8 cellular contexts compared by ENCODE assay signal in the genomic region with DNA sequence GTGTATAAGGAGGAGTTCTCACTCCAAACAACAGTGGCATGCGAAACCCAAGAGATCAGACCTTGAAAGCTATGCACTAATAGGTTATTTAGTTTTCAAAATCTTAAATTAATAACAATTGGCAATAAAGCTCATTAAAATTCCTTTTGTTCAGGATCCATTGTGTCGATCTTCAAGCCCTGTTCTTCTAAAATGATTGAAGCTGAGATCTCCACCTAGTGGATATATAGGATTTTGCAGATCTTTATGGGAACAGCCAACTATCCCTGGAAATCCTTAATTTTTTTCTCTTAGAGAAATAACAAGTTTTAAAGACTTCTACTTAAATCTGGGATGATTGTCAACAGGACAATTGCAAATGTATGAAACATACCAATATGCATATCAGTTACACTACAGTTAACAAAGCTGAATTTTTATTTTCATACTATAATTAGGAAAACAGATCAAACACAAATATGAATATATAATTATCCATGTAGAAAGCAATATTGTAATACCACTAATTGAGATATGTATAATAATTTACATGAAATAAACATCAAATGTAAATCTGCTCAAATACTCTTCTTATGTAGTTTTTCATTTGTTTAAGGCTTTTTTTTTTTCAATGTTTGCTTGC. TPM values are rescaled to one million over a fixed set of nuclear protein-coding genes. Genes with fewer than 3 reads are reported as not detected.
A peak's percentile ranks its signal among the peaks of the same experiment; 100 is the strongest.
DNase-seq lines count a peak whose midpoint lies in the region; ATAC-seq, FAIRE-seq and TF ChIP-seq lines count a peak whose summit lies in the region.

No MANE protein-coding gene starts in this region.

- H3K27me3 Mint-ChIP-seq in activated T-helper 17 cell treated with anti-CD3 and anti-CD28 coated beads, Interleukin-2, amount 50 U/mL, for 72 hours: peaks cover 8% of the 10 kb centered on the region
- peaks cover 5% of the 10 kb centered on the region for H3K27me3 Mint-ChIP-seq in activated CD4-positive, alpha-beta memory T cell treated with anti-CD3 and anti-CD28 coated beads, Interleukin-2, amount 10 ng/mL, durations not matched to agents 7 days and 5 days

- H3K9ac ChIP-seq in mammary epithelial cell (ENCODE audit: insufficient read depth, low read length): no peak overlapping the region
- no peak overlapping the region for H3K9ac ChIP-seq in HepG2 (ENCODE audit: insufficient read depth, low read depth, low read length)

- 2% methylated on average over 2 of the region's 2 CpGs for WGBS in mammary epithelial cell (ENCODE audit: low coverage, missing lambda C conversion rate)
- WGBS in HepG2 (ENCODE audit: low lambda C conversion rate): 0% methylated on average over 2 of the region's 2 CpGs

- POLR2A ChIA-PET in HepG2 (lab: Yijun Ruan, JAX): no interaction called here
- POLR2A ChIA-PET in activated CD4-positive, alpha-beta memory T cell treated with anti-CD3 and anti-CD28 coated beads, Interleukin-2, amount 10 ng/mL, durations not matched to agents 7 days and 5 days (lab: Charles Lee): no interaction called here

- H3K4me2 ChIP-seq in mammary epithelial cell (ENCODE audit: insufficient read depth, low read depth, low read length) (no peak overlapping the region), HepG2 (ENCODE audit: low read depth, low read length) (no peak overlapping the region)

- H3K27me3 ChIP-seq in mammary epithelial cell (ENCODE audit: insufficient read depth, low read length) (no peaks in the 10 kb centered on the region), HepG2 (ENCODE audit: control insufficient read depth in 1 of 2, insufficient read depth in 2 of 2, low read length in 2 of 2) (no peaks in the 10 kb centered on the region)

- no peak overlapping the region for H2AFZ ChIP-seq in mammary epithelial cell (ENCODE audit: low read depth, low read length)
- H2AFZ ChIP-seq in HepG2 (ENCODE audit: low read length): no peak overlapping the region

- no peak overlapping the region for H3K4me3 Mint-ChIP-seq in activated T-helper 17 cell treated with anti-CD3 and anti-CD28 coated beads, Interleukin-2, amount 50 U/mL, for 72 hours
- no peak overlapping the region for H3K4me3 Mint-ChIP-seq in activated CD4-positive, alpha-beta memory T cell treated with anti-CD3 and anti-CD28 coated beads, Interleukin-2, amount 10 ng/mL, durations not matched to agents 7 days and 5 days

- BruUV-seq in mammary epithelial cell (replicated peaks; lab: Mats Ljungman, UMichigan) (no TSS peak), HepG2 (replicated peaks; lab: Mats Ljungman, UMichigan) (no TSS peak)

- in situ Hi-C loops in mammary epithelial cell (cut with MboI; ENCODE audit: low sequenced_read_pairs in 2 of 2): no loop called here
- in situ Hi-C loops in HepG2 (cut with HindIII; ENCODE audit: extremely low pct_ligation_motif_present, low pct_unique_long_range_greater_than_20kb): loop anchor here (25.0 kb wide), 1 partner anchor 632 kb away; no protein-coding TSS in a partner anchor

- H3K27ac ChIP-seq in mammary epithelial cell (ENCODE audit: insufficient read depth, low read depth, low read length): no peak overlapping the region
- H3K27ac ChIP-seq in HepG2 (ENCODE audit: extremely low read length, insufficient read depth, low read length): no peak overlapping the region

- TF ChIP-seq CTCF in mammary epithelial cell (conservative IDR thresholded peaks at IDR 0.05 in 1 of 2, IDR thresholded peaks at IDR 0.05 in 1 of 2; ENCODE audit: extremely low read depth in 1 of 2, insufficient read depth in 1 of 2, low read depth in 1 of 2, low read length in 2 of 2): peak; percentile 52 to 65
- peak; percentile 51 for TF ChIP-seq CTCF in HepG2 (CRISPR knock-in tag; IDR thresholded peaks at IDR 0.05)

- H3K9me3 ChIP-seq in mammary epithelial cell (replicated peaks; ENCODE audit: insufficient read depth, low read length) (no peaks in the 10 kb centered on the region), HepG2 (ENCODE audit: low read length) (no peaks in the 10 kb centered on the region)

- H3K27ac Mint-ChIP-seq in activated T-helper 17 cell treated with anti-CD3 and anti-CD28 coated beads, Interleukin-2, amount 50 U/mL, for 72 hours: no peak overlapping the region
- no peak overlapping the region for H3K27ac Mint-ChIP-seq in activated CD4-positive, alpha-beta memory T cell treated with anti-CD3 and anti-CD28 coated beads, Interleukin-2, amount 10 ng/mL, durations not matched to agents 7 days and 5 days

- CTCF ChIA-PET in mammary epithelial cell (lab: Charles Lee; ENCODE audit: low non-redundant PET): no interaction called here
- CTCF ChIA-PET in HepG2 (lab: Yijun Ruan, JAX; ENCODE audit: low intra/inter-chr PET ratio, low total read pairs): interaction anchor here (1.9 kb wide), 1 partner anchor 629 kb away, joined by 7 read pairs; no protein-coding TSS in a partner anchor
- CTCF ChIA-PET in activated CD4-positive, alpha-beta memory T cell treated with anti-CD3 and anti-CD28 coated beads, Interleukin-2, amount 10 ng/mL, durations not matched to agents 7 days and 5 days (lab: Charles Lee): no interaction called here

- no peak for TF ChIP-seq EP300 in HepG2 (IDR thresholded peaks at IDR 0.05; ENCODE audit: low read depth in 2 of 2, low read length in 2 of 2)
- no peak for TF ChIP-seq EP300 in HepG2 (CRISPR knock-in tag; IDR thresholded peaks at IDR 0.05; ENCODE audit: borderline replicate concordance)

- no peak for TF ChIP-seq RAD21 in HepG2 (CRISPR knock-in tag; IDR thresholded peaks at IDR 0.05)

- dilution Hi-C loops in mammary epithelial cell (cut with HindIII; ENCODE audit: low sequenced_read_pairs): no loop called here

- H3K4me3 ChIP-seq in mammary epithelial cell (replicated peaks in 1 of 3; ENCODE audit: insufficient read depth in 1 of 3, low read depth in 2 of 3, low read length in 3 of 3): no peak overlapping the region
- H3K4me3 ChIP-seq in HepG2 (replicated peaks in 1 of 3; ENCODE audit: insufficient read depth in 1 of 3, low read depth in 2 of 3, low read length in 3 of 3): no peak overlapping the region

- no peak for FAIRE-seq in HepG2 (lab: Jason Lieb, UNC)

- H3K4me1 ChIP-seq in mammary epithelial cell (ENCODE audit: insufficient read depth, low read length) (no peaks in the 10 kb centered on the region), HepG2 (ENCODE audit: insufficient read depth, low read length) (no peaks in the 10 kb centered on the region)

- H3K36me3 ChIP-seq in mammary epithelial cell (ENCODE audit: insufficient read depth, low read length): no peaks in the 10 kb centered on the region
- H3K36me3 ChIP-seq in HepG2 (replicated peaks in 1 of 2; ENCODE audit: control insufficient read depth in 1 of 2, insufficient read depth in 2 of 2, low read length in 2 of 2): no peaks in the 10 kb centered on the region

- ATAC-seq in HG02610 (IDR thresholded peaks at IDR 0.05; ENCODE audit: unreplicated experiment) (peak; percentile 61), HepG2 (no peak), HG02840 (IDR thresholded peaks at IDR 0.05; ENCODE audit: low FRiP score, unreplicated experiment) (no peak)
- no peak for ATAC-seq in activated T-helper 17 cell treated with anti-CD3 and anti-CD28 coated beads, Interleukin-2, amount 50 U/mL, for 72 hours (replicated peaks)

- TF ChIP-seq POLR2A in HepG2 (IDR thresholded peaks at IDR 0.05; ENCODE audit: insufficient read depth in 1 of 2, low read depth in 2 of 2, low read length in 2 of 2): no peak

- H3K79me2 ChIP-seq in mammary epithelial cell (ENCODE audit: insufficient read depth, low read length) (no peaks in the 10 kb centered on the region), HepG2 (ENCODE audit: insufficient read depth, low read length) (no peaks in the 10 kb centered on the region)

- no peaks in the 10 kb centered on the region for H3K9me3 Mint-ChIP-seq in activated T-helper 17 cell treated with anti-CD3 and anti-CD28 coated beads, Interleukin-2, amount 50 U/mL, for 72 hours
- no peaks in the 10 kb centered on the region for H3K9me3 Mint-ChIP-seq in activated CD4-positive, alpha-beta memory T cell treated with anti-CD3 and anti-CD28 coated beads, Interleukin-2, amount 10 ng/mL, durations not matched to agents 7 days and 5 days

- H3K36me3 Mint-ChIP-seq in activated T-helper 17 cell treated with anti-CD3 and anti-CD28 coated beads, Interleukin-2, amount 50 U/mL, for 72 hours (ENCODE audit: low read depth): no peaks in the 10 kb centered on the region
- no peaks in the 10 kb centered on the region for H3K36me3 Mint-ChIP-seq in activated CD4-positive, alpha-beta memory T cell treated with anti-CD3 and anti-CD28 coated beads, Interleukin-2, amount 10 ng/mL, durations not matched to agents 7 days and 5 days (ENCODE audit: low read depth)

- H3K4me1 Mint-ChIP-seq in activated T-helper 17 cell treated with anti-CD3 and anti-CD28 coated beads, Interleukin-2, amount 50 U/mL, for 72 hours: no peaks in the 10 kb centered on the region
- no peaks in the 10 kb centered on the region for H3K4me1 Mint-ChIP-seq in activated CD4-positive, alpha-beta memory T cell treated with anti-CD3 and anti-CD28 coated beads, Interleukin-2, amount 10 ng/mL, durations not matched to agents 7 days and 5 days

- DNase-seq in D341Med (ENCODE audit: low spot score): peak; percentile 45
- peak; percentile 77 to 82 for DNase-seq in NCI-H446 (lab: John Stamatoyannopoulos, UW)
- peak; percentile 24 for DNase-seq in mammary epithelial cell
- peak; percentile 48 for DNase-seq in HepG2 (ENCODE audit: low spot score)
- DNase-seq in activated CD4-positive, alpha-beta memory T cell treated with anti-CD3 and anti-CD28 coated beads, Interleukin-2, amount 10 ng/mL, durations not matched to agents 7 days and 5 days: no peak

- H4K20me1 ChIP-seq in mammary epithelial cell (ENCODE audit: insufficient read depth, low read length): no peaks in the 10 kb centered on the region
- H4K20me1 ChIP-seq in HepG2 (ENCODE audit: insufficient read depth, low read length): no peaks in the 10 kb centered on the region

- intact Hi-C loops in mammary epithelial cell (cut with micrococcal nuclease): loop anchor here (1.0 to 2.0 kb wide), 2 partner anchors 222 to 629 kb away; no protein-coding TSS in a partner anchor
- intact Hi-C loops in HepG2 (cut with micrococcal nuclease; ENCODE audit: unreplicated experiment): loop anchor here (1.0 kb wide), 1 partner anchor 629 kb away; no protein-coding TSS in a partner anchor

RNA-seq across cellular contexts. Expression of a gene that starts 43.3 kb away (rescaled TPM):
- total RNA-seq in mammary epithelial cell: not detected
- polyA plus RNA-seq in mammary epithelial cell: not detected
- polyA minus RNA-seq in mammary epithelial cell: not detected
- not detected in 2 replicates for total RNA-seq in HepG2 (2016; rRNA removed; fragmentation: Illumina TruSeq; extraction: Trizol)
- not detected in 2 replicates for total RNA-seq in HepG2 (2016; cell fraction: cytosol; rRNA removed; fragmentation: Illumina TruSeq; extraction: Trizol; ENCODE audit: low read depth)
- not detected in 2 replicates for total RNA-seq in HepG2 (2016; cell fraction: insoluble cytoplasmic fraction; rRNA removed; fragmentation: Illumina TruSeq; extraction: Trizol)
- not detected in 2 replicates for total RNA-seq in HepG2 (2016; cell fraction: membrane; rRNA removed; fragmentation: Illumina TruSeq; extraction: Trizol)
- not detected in 2 replicates for total RNA-seq in HepG2 (2016; cell fraction: nucleus; rRNA removed; fragmentation: Illumina TruSeq; extraction: Trizol)
- not detected in 2 replicates for polyA plus RNA-seq in HepG2 (2011; rRNA removed)
- polyA plus RNA-seq in HepG2 (2011; cell fraction: cytosol; rRNA removed): not detected in 2 replicates
- not detected in 2 replicates for polyA plus RNA-seq in HepG2 (2011; cell fraction: nucleus; rRNA removed)
- polyA plus RNA-seq in HepG2 (2012): not detected in 2 replicates
- polyA plus RNA-seq in HepG2 (2016; cell fraction: cytosol; fragmentation: Illumina TruSeq; extraction: Trizol; ENCODE audit: low read depth): not detected in 2 replicates
- not detected in 2 replicates for polyA plus RNA-seq in HepG2 (2016; cell fraction: insoluble cytoplasmic fraction; fragmentation: Illumina TruSeq; extraction: Trizol; ENCODE audit: low read depth)
- not detected in 2 replicates for polyA plus RNA-seq in HepG2 (2016; cell fraction: membrane; fragmentation: Illumina TruSeq; extraction: Trizol; ENCODE audit: low read depth)
- polyA plus RNA-seq in HepG2 (2016; cell fraction: nucleus; fragmentation: Illumina TruSeq; extraction: Trizol; ENCODE audit: insufficient read depth, low read depth): not detected in 2 replicates
- polyA minus RNA-seq in HepG2 (2011; rRNA and poly(A)+ RNA removed; ENCODE audit: low replicate concordance): not detected in 2 replicates
- polyA minus RNA-seq in HepG2 (2011; cell fraction: cytosol; rRNA and poly(A)+ RNA removed): not detected in 2 replicates
- polyA minus RNA-seq in HepG2 (2011; cell fraction: nucleus; rRNA and poly(A)+ RNA removed): not detected in 2 replicates
- total RNA-seq in activated T-helper 17 cell treated with anti-CD3 and anti-CD28 coated beads, Interleukin-2, amount 50 U/mL, for 72 hours: not detected
- not detected for total RNA-seq in activated CD4-positive, alpha-beta memory T cell treated with anti-CD3 and anti-CD28 coated beads, Interleukin-2, amount 10 ng/mL, durations not matched to agents 7 days and 5 days
